ENCODE assay signal across 13 cellular contexts in genomic region chr19:58356971-58357797, GRCh38. TPM values are rescaled to one million over a fixed set of nuclear protein-coding genes. Genes with fewer than 3 reads are reported as not detected.
A peak's percentile ranks its signal among the peaks of the same experiment; 100 is the strongest.
DNase-seq lines count a peak whose midpoint lies in the region; ATAC-seq and TF ChIP-seq lines count a peak whose summit lies in the region.
"Had no signal": no experiment of that assay in that cellular context is flagged by ENCODE, and none has a peak within 500 bp of the region (broad histone marks: within the 10 kb centered on the region; RNA-seq: fewer than 3 reads in every experiment).

No MANE protein-coding gene starts in this region.

- peaks cover 17% of the 10 kb centered on the region for H3K36me3 Mint-ChIP-seq in MCF 10A (ENCODE audit: insufficient read depth, unreplicated experiment)

- no peak overlapping the region for H3K27ac Mint-ChIP-seq in MCF 10A (ENCODE audit: low read depth, unreplicated experiment)

- CTCF ChIA-PET in MCF 10A (lab: Yijun Ruan, JAX), result no interaction called here

- intact Hi-C loops in breast epithelium (cut with DNase I; ENCODE audit: low total_unique reads), result no loop called here
- intact Hi-C loops in MCF 10A (cut with micrococcal nuclease), result no loop called here
- intact Hi-C loops in colonic mucosa (cut with DNase I), result no loop called here
- intact Hi-C loops in lower lobe of right lung (cut with DNase I), result no loop called here
- intact Hi-C loops in vagina (cut with DNase I), result no loop called here

- peaks cover 4% of the 10 kb centered on the region for H3K4me1 Mint-ChIP-seq in MCF 10A (ENCODE audit: insufficient read depth, unreplicated experiment)

- H3K4me1 ChIP-seq in breast epithelium (no peaks in the 10 kb centered on the region), colonic mucosa (peaks cover 3% of the 10 kb centered on the region), lower lobe of right lung (peaks cover 28% of the 10 kb centered on the region), vagina (peaks cover 31% of the 10 kb centered on the region)

- no peaks in the 10 kb centered on the region for H3K27me3 ChIP-seq in breast epithelium
- H3K27me3 ChIP-seq in colonic mucosa, result peaks cover 5% of the 10 kb centered on the region
- peaks cover 28% of the 10 kb centered on the region for H3K27me3 ChIP-seq in lower lobe of right lung (ENCODE audit: low read depth)
- H3K27me3 ChIP-seq in vagina, result no peaks in the 10 kb centered on the region

- DNase-seq in breast epithelium (ENCODE audit: low spot score in 2 of 2) (no peak), MCF 10A (ENCODE audit: unreplicated experiment) (no peak), colonic mucosa (no peak), lower lobe of right lung (peak; percentile 41), vagina (ENCODE audit: extremely low spot score in 2 of 2) (no peak), activated gamma-delta T cell treated with Interleukin-2 at 50 U/mL for 16 hours (no peak), NCI-H1436 (lab: John Stamatoyannopoulos, UW) (no peak)
- DNase-seq: NCI-H2227 treated with DMSO at 0.1 percent for 48 hours, SHP77 treated with DMSO at 0.1 percent for 48 hours, transverse colon had no signal

- H3K9me3 ChIP-seq in breast epithelium (no peaks in the 10 kb centered on the region), colonic mucosa (no peaks in the 10 kb centered on the region), lower lobe of right lung (no peaks in the 10 kb centered on the region), vagina (no peaks in the 10 kb centered on the region)
- H3K9me3 ChIP-seq: transverse colon had no signal

- no TSS peak for BruUV-seq in MCF 10A (replicated peaks; lab: Mats Ljungman, UMichigan)

- H3K4me3 ChIP-seq in breast epithelium, result peak overlapping the region; percentile 20 to 61 (median 42)
- peak overlapping the region; percentile 15 for H3K4me3 ChIP-seq in colonic mucosa
- peak overlapping the region; percentile 46 for H3K4me3 ChIP-seq in lower lobe of right lung
- H3K4me3 ChIP-seq in vagina, result peak overlapping the region; percentile 41
- H3K4me3 ChIP-seq: GM12878 had no signal

- H3K27ac ChIP-seq in breast epithelium (no peak overlapping the region), colonic mucosa (no peak overlapping the region), lower lobe of right lung (no peak overlapping the region), vagina (no peak overlapping the region)
- H3K27ac ChIP-seq: transverse colon had no signal

- POLR2A ChIA-PET in MCF 10A (lab: Yijun Ruan, JAX), result no interaction called here

- no peak overlapping the region for H3K9ac ChIP-seq in colonic mucosa (ENCODE audit: low read depth in 2 of 2, low read length in 2 of 2)

- no peaks in the 10 kb centered on the region for H3K9me3 Mint-ChIP-seq in MCF 10A (ENCODE audit: unreplicated experiment)
- H3K9me3 Mint-ChIP-seq: activated CD4-positive, alpha-beta T cell treated with anti-CD3 and anti-CD28 coated beads, Interleukin-2, amount 10 ng/mL, durations not matched to agents 7 days and 5 days had no signal

- H3K36me3 ChIP-seq in breast epithelium (no peaks in the 10 kb centered on the region), colonic mucosa (no peaks in the 10 kb centered on the region), lower lobe of right lung (no peaks in the 10 kb centered on the region), vagina (no peaks in the 10 kb centered on the region)
- H3K36me3 ChIP-seq: transverse colon had no signal

- no peaks in the 10 kb centered on the region for H3K27me3 Mint-ChIP-seq in MCF 10A (ENCODE audit: insufficient read depth, unreplicated experiment)
- H3K27me3 Mint-ChIP-seq: activated CD4-positive, alpha-beta T cell treated with anti-CD3 and anti-CD28 coated beads, Interleukin-2, amount 10 ng/mL, durations not matched to agents 7 days and 5 days had no signal

- no peak overlapping the region for H3K4me3 Mint-ChIP-seq in MCF 10A (ENCODE audit: unreplicated experiment)

- TF ChIP-seq POLR2A in breast epithelium (IDR thresholded peaks at IDR 0.05) (no peak), vagina (IDR thresholded peaks at IDR 0.05) (no peak)

- ATAC-seq in lower lobe of right lung, result no peak
- no peak for ATAC-seq in HG02623 (IDR thresholded peaks at IDR 0.05; ENCODE audit: unreplicated experiment)

- TF ChIP-seq CTCF in breast epithelium (IDR thresholded peaks at IDR 0.05) (no peak), MCF 10A (IDR thresholded peaks at IDR 0.05; ENCODE audit: unreplicated experiment) (no peak), colonic mucosa (IDR thresholded peaks at IDR 0.05) (no peak), lower lobe of right lung (IDR thresholded peaks at IDR 0.05) (no peak), vagina (IDR thresholded peaks at IDR 0.05) (no peak)

RNA-seq across cellular contexts. Expression of gene A1BG, which starts 3.9 kb away (rescaled TPM):
- total RNA-seq in breast epithelium (10 to 100 TPM; 40.6 to 42.7 (median 42.6) TPM), MCF 10A (2022) (6.4 and 7.0 TPM in 2 replicates), colonic mucosa (1 to 10 TPM; 3.6 to 4.7 TPM), lower lobe of right lung (14.0 TPM), vagina (48.9 TPM)

RNA-seq across cellular contexts. Expression of gene ZNF497, which starts 5.4 kb away (rescaled TPM):
- total RNA-seq in breast epithelium (1 to 10 TPM in 2 of 3 donors, under 1 TPM in 1; 0.80 to 5.3 (median 3.6) TPM), MCF 10A (2022) (3.2 and 3.9 TPM in 2 replicates), colonic mucosa (1 to 10 TPM in 1 of 2 donors, under 1 TPM in 1; 0.98 to 1.9 TPM), lower lobe of right lung (2.5 TPM), vagina (3.4 TPM)

RNA-seq across cellular contexts. Expression of gene ZNF837, which starts 23.6 kb away (rescaled TPM):
- total RNA-seq in breast epithelium, result 1 to 10 TPM; 1.3 to 6.6 (median 2.3) TPM
- 1.5 and 1.7 TPM in 2 replicates for total RNA-seq in MCF 10A (2022)
- total RNA-seq in colonic mucosa, result 1 to 10 TPM; 1.8 to 2.6 TPM
- 1.2 TPM for total RNA-seq in lower lobe of right lung
- 1.2 TPM for total RNA-seq in vagina

RNA-seq across cellular contexts. Expression of gene RPS5, which starts 29.9 kb away (rescaled TPM):
- total RNA-seq in breast epithelium (1,000 to 10,000 TPM; 1,794 to 2,659 (median 2,022) TPM), MCF 10A (2022) (1,779 and 1,872 TPM in 2 replicates), colonic mucosa (100 to 1,000 TPM; 781 to 884 TPM), lower lobe of right lung (770 TPM), vagina (1,974 TPM)

RNA-seq across cellular contexts. Expression of gene ZSCAN22, which starts 30.4 kb away (rescaled TPM):
- total RNA-seq in breast epithelium, result 1 to 10 TPM; 2.6 to 3.8 (median 3.6) TPM
- total RNA-seq in MCF 10A (2022), result 3.8 and 4.7 TPM in 2 replicates
- 1 to 10 TPM; 3.0 to 3.7 TPM for total RNA-seq in colonic mucosa
- 3.6 TPM for total RNA-seq in lower lobe of right lung
- total RNA-seq in vagina, result 3.9 TPM
